In genomic region chr18:54269924-54270844, GRCh38 we compare ENCODE assay signal across 1 cellular context.
TF ChIP-seq lines count a peak whose summit lies in the region.

No MANE protein-coding gene starts in this region.

TF ChIP-seq in K562, 482 proteins besides CTCF, POLR2A, EP300 and RAD21 (continues in another document):
- TF ChIP-seq RREB1 (CRISPR knock-in tag; IDR thresholded peaks at IDR 0.05) (no peak), ZNF324 (CRISPR knock-in tag; IDR thresholded peaks at IDR 0.05) (peak; percentile 70), ZNF589 (CRISPR knock-in tag; IDR thresholded peaks at IDR 0.05; ENCODE audit: low read depth) (no peak), FOXK1 (CRISPR knock-in tag; IDR thresholded peaks at IDR 0.05; ENCODE audit: borderline replicate concordance) (no peak), IFI16 (CRISPR knock-in tag; IDR thresholded peaks at IDR 0.05) (no peak), FOXJ2 (tag; IDR thresholded peaks at IDR 0.05) (no peak), ADNP (tag; IDR thresholded peaks at IDR 0.05) (peak; percentile 39; the same call in 1 of the 2 replicates), CBFA2T3 (IDR thresholded peaks at IDR 0.05) (no peak), SMAD2 (IDR thresholded peaks at IDR 0.05; ENCODE audit: low read depth, low read length) (no peak), PREB (CRISPR knock-in tag; IDR thresholded peaks at IDR 0.05) (no peak), TRIM28 (IDR thresholded peaks at IDR 0.05) (no peak), KHSRP (IDR thresholded peaks at IDR 0.05) (no peak), PHB (CRISPR knock-in tag; IDR thresholded peaks at IDR 0.05) (no peak), NR3C1 (CRISPR knock-in tag; IDR thresholded peaks at IDR 0.05) (no peak), JUNB (CRISPR knock-in tag; conservative IDR thresholded peaks at IDR 0.05) (no peak), ZEB2 (IDR thresholded peaks at IDR 0.05) (peak; percentile 73; the same call in 1 of the 2 replicates), DACH1 (IDR thresholded peaks at IDR 0.05; ENCODE audit: partially characterized antibody) (peak; percentile 63), CCNT2 (IDR thresholded peaks at IDR 0.05; ENCODE audit: borderline replicate concordance, extremely low read depth, insufficient read length, low read depth, low read length) (no peak), TAF9B (IDR thresholded peaks at IDR 0.05; ENCODE audit: partially characterized antibody) (peak; percentile 21), TGIF2 (CRISPR knock-in tag; IDR thresholded peaks at IDR 0.05) (no peak), CHD1 (IDR thresholded peaks at IDR 0.05; ENCODE audit: low read length) (peak; percentile 35), POLR2AphosphoS5 (IDR thresholded peaks at IDR 0.05; ENCODE audit: control insufficient read depth, insufficient read depth, low read depth, low read length) (peak; percentile 22; the same call in 1 of the 2 replicates), ZBTB11 (CRISPR knock-in tag; IDR thresholded peaks at IDR 0.05) (peak in 1 of 3 experiments; percentile 71; a peak in 2 of 6 replicates), GABPB2 (CRISPR knock-in tag; conservative IDR thresholded peaks at IDR 0.05) (no peak), POLR3G (IDR thresholded peaks at IDR 0.05; ENCODE audit: extremely low read depth, insufficient read length, insufficient replicate concordance) (no peak), DMBX1 (CRISPR knock-in tag; IDR thresholded peaks at IDR 0.05; ENCODE audit: borderline replicate concordance) (0 out of 2 replicates have a peak, but pooled peaks have one; percentile 20)
- TF ChIP-seq, protein P1, sequence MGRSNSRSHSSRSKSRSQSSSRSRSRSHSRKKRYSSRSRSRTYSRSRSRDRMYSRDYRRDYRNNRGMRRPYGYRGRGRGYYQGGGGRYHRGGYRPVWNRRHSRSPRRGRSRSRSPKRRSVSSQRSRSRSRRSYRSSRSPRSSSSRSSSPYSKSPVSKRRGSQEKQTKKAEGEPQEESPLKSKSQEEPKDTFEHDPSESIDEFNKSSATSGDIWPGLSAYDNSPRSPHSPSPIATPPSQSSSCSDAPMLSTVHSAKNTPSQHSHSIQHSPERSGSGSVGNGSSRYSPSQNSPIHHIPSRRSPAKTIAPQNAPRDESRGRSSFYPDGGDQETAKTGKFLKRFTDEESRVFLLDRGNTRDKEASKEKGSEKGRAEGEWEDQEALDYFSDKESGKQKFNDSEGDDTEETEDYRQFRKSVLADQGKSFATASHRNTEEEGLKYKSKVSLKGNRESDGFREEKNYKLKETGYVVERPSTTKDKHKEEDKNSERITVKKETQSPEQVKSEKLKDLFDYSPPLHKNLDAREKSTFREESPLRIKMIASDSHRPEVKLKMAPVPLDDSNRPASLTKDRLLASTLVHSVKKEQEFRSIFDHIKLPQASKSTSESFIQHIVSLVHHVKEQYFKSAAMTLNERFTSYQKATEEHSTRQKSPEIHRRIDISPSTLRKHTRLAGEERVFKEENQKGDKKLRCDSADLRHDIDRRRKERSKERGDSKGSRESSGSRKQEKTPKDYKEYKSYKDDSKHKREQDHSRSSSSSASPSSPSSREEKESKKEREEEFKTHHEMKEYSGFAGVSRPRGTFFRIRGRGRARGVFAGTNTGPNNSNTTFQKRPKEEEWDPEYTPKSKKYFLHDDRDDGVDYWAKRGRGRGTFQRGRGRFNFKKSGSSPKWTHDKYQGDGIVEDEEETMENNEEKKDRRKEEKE (IDR thresholded peaks at IDR 0.05; ENCODE audit: borderline replicate concordance in 1 of 2, control insufficient read depth in 1 of 2, low read depth in 2 of 2, low read length in 1 of 2), result no peak
- TF ChIP-seq, protein P2, sequence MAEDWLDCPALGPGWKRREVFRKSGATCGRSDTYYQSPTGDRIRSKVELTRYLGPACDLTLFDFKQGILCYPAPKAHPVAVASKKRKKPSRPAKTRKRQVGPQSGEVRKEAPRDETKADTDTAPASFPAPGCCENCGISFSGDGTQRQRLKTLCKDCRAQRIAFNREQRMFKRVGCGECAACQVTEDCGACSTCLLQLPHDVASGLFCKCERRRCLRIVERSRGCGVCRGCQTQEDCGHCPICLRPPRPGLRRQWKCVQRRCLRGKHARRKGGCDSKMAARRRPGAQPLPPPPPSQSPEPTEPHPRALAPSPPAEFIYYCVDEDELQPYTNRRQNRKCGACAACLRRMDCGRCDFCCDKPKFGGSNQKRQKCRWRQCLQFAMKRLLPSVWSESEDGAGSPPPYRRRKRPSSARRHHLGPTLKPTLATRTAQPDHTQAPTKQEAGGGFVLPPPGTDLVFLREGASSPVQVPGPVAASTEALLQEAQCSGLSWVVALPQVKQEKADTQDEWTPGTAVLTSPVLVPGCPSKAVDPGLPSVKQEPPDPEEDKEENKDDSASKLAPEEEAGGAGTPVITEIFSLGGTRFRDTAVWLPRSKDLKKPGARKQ (CRISPR knock-in tag; IDR thresholded peaks at IDR 0.05), result no peak
- TF ChIP-seq, protein P3, sequence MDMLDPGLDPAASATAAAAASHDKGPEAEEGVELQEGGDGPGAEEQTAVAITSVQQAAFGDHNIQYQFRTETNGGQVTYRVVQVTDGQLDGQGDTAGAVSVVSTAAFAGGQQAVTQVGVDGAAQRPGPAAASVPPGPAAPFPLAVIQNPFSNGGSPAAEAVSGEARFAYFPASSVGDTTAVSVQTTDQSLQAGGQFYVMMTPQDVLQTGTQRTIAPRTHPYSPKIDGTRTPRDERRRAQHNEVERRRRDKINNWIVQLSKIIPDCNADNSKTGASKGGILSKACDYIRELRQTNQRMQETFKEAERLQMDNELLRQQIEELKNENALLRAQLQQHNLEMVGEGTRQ (CRISPR knock-in tag; IDR thresholded peaks at IDR 0.05), result 0 out of 2 replicates have a peak, but pooled peaks have one; percentile 6
- TF ChIP-seq, protein P4, sequence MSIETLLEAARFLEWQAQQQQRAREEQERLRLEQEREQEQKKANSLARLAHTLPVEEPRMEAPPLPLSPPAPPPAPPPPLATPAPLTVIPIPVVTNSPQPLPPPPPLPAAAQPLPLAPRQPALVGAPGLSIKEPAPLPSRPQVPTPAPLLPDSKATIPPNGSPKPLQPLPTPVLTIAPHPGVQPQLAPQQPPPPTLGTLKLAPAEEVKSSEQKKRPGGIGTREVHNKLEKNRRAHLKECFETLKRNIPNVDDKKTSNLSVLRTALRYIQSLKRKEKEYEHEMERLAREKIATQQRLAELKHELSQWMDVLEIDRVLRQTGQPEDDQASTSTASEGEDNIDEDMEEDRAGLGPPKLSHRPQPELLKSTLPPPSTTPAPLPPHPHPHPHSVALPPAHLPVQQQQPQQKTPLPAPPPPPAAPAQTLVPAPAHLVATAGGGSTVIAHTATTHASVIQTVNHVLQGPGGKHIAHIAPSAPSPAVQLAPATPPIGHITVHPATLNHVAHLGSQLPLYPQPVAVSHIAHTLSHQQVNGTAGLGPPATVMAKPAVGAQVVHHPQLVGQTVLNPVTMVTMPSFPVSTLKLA (conservative IDR thresholded peaks at IDR 0.05), result 0 out of 4 replicates have a peak, but pooled peaks have one; percentile 16 to 28
- TF ChIP-seq, protein P5, sequence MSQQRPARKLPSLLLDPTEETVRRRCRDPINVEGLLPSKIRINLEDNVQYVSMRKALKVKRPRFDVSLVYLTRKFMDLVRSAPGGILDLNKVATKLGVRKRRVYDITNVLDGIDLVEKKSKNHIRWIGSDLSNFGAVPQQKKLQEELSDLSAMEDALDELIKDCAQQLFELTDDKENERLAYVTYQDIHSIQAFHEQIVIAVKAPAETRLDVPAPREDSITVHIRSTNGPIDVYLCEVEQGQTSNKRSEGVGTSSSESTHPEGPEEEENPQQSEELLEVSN (IDR thresholded peaks at IDR 0.05; ENCODE audit: borderline replicate concordance in 1 of 2, extremely low read depth in 1 of 2, insufficient read depth in 1 of 2, insufficient read length in 1 of 2, low read depth in 1 of 2, low read length in 1 of 2, poor library complexity in 1 of 2, severe bottlenecking in 1 of 2), result peak in 1 of 2 experiments; percentile 23
- TF ChIP-seq, protein P6, sequence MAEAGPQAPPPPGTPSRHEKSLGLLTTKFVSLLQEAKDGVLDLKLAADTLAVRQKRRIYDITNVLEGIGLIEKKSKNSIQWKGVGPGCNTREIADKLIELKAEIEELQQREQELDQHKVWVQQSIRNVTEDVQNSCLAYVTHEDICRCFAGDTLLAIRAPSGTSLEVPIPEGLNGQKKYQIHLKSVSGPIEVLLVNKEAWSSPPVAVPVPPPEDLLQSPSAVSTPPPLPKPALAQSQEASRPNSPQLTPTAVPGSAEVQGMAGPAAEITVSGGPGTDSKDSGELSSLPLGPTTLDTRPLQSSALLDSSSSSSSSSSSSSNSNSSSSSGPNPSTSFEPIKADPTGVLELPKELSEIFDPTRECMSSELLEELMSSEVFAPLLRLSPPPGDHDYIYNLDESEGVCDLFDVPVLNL (CRISPR knock-in tag; IDR thresholded peaks at IDR 0.05; ENCODE audit: low read depth), result no peak
